Comparison of ENCODE assay signal across 1 cellular context in the genomic region with DNA sequence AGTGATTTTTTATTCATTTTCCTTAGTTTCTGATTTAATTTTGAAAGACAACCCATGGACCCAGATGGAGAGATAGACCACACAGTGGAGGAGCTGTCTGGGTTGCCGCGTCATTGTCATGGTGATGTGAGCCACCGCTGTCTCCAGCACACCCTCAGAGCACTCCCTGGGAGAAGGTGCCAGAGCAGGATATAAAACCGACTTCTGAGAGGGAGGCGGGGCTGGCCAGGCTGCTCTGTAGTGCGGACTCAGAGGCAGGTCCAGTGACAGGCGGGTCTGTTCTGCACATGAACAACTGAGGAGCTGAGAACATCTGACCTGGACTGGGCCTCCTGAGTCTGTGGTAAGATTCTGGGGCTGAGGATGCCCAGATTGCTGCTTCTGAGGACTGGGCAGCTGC.
TF ChIP-seq lines count a peak whose summit lies in the region.

No MANE protein-coding gene starts in this region.

TF ChIP-seq in GM23338, 12 proteins besides CTCF, POLR2A, EP300 and RAD21 (continued from another document):
- TF ChIP-seq, protein P1, sequence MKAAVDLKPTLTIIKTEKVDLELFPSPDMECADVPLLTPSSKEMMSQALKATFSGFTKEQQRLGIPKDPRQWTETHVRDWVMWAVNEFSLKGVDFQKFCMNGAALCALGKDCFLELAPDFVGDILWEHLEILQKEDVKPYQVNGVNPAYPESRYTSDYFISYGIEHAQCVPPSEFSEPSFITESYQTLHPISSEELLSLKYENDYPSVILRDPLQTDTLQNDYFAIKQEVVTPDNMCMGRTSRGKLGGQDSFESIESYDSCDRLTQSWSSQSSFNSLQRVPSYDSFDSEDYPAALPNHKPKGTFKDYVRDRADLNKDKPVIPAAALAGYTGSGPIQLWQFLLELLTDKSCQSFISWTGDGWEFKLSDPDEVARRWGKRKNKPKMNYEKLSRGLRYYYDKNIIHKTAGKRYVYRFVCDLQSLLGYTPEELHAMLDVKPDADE (IDR thresholded peaks at IDR 0.05) = no peak
- TF ChIP-seq NANOG (IDR thresholded peaks at IDR 0.05; ENCODE audit: borderline replicate concordance) = no peak
- TF ChIP-seq ZNF331 (CRISPR knock-in tag; IDR thresholded peaks at IDR 0.05; ENCODE audit: low read depth) = no peak
- no peak for TF ChIP-seq ZNF114 (CRISPR knock-in tag; IDR thresholded peaks at IDR 0.05)
